In the genomic region with DNA sequence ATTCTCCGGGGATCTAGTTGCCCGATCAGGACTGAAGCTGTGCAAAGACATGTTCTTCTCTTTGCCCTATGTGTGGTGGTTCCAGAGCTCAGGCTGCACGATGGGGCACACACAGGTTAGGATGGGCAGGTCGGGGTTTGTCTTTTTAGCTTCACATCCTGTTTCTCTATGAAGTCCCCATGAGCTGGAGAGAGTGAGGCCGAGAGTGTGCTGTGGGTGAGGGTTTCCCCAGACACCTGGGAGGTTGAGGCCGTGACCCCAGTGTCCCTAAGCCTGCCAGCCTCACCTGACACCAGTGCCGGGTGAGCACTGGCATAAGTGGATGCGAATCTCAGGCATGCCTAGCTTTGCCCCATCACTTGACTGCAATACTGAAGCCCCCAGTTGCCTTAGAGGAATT, we compare ENCODE assay signal across 14 cellular contexts. TPM values are rescaled to one million over a fixed set of nuclear protein-coding genes. Genes with fewer than 3 reads are reported as not detected.
DNase-seq lines count a peak whose midpoint lies in the region; ATAC-seq and TF ChIP-seq lines count a peak whose summit lies in the region.
"Had no signal": no experiment of that assay in that cellular context is flagged by ENCODE, and none has a peak within 500 bp of the region (broad histone marks: within the 10 kb centered on the region; RNA-seq: fewer than 3 reads in every experiment).

No MANE protein-coding gene starts in this region.

- H3K36me3 ChIP-seq in GM06990 (ENCODE audit: control insufficient read depth, insufficient read depth, low read length) = no peaks in the 10 kb centered on the region
- H3K36me3 ChIP-seq: uterus had no signal

- ATAC-seq in GM19035 (IDR thresholded peaks at IDR 0.05; ENCODE audit: unreplicated experiment) = peak; percentile 93
- peak; percentile 95 for ATAC-seq in GM21723 (IDR thresholded peaks at IDR 0.05; ENCODE audit: unreplicated experiment)
- peak; percentile 61 for ATAC-seq in HG03139 (IDR thresholded peaks at IDR 0.05; ENCODE audit: unreplicated experiment)
- ATAC-seq in HG02623 (IDR thresholded peaks at IDR 0.05; ENCODE audit: unreplicated experiment) = no peak
- no peak for ATAC-seq in left ventricle myocardium superior
- ATAC-seq: activated naive CD4-positive, alpha-beta T cell treated with anti-CD3 and anti-CD28 coated beads, Interleukin-2, amount 50 U/mL, for 72 hours had no signal

- no peaks in the 10 kb centered on the region for H3K27me3 ChIP-seq in GM06990 (replicated peaks; ENCODE audit: control insufficient read depth, insufficient read depth, low read length)
- H3K27me3 ChIP-seq: uterus had no signal

- no peak overlapping the region for H3K4me3 ChIP-seq in GM06990 (replicated peaks; ENCODE audit: low read depth, low read length)
- H3K4me3 ChIP-seq: SK-N-MC, uterus had no signal

- DNase-seq in GM06990 (ENCODE audit: extremely low read depth, insufficient read length) (peak; percentile 48), left ventricle myocardium superior (no peak), ureter (ENCODE audit: low spot score) (no peak)
- no peak for DNase-seq in stimulated activated CD4-positive, alpha-beta T cell treated with anti-CD3 and anti-CD28 coated beads, Interleukin-1b, Interleukin-23, amount 100 ng/mL, for 48 hours
- DNase-seq: central memory CD4-positive, alpha-beta T cell; NCI-H2171 treated with DMSO at 0.1 percent for 48 hours; stimulated activated CD4-positive, alpha-beta T cell treated with anti-CD3 and anti-CD28 coated beads, Interleukin-2, amount 100 ng/mL, for 24 hours; uterus had no signal

- intact Hi-C loops in left ventricle myocardium superior (cut with micrococcal nuclease) = no loop called here

- no peak for TF ChIP-seq CTCF in GM06990 (IDR thresholded peaks at IDR 0.05; ENCODE audit: insufficient read depth, low read length, poor library complexity, severe bottlenecking)

RNA-seq across cellular contexts. Expression of a gene that starts 32.9 kb away (rescaled TPM):
- total RNA-seq in left ventricle myocardium superior (6.4 TPM), ureter (9.2 TPM)

Comparison
In these comparisons a context has a peak if more than half of its experiments do, and no peak if none do; other contexts are left out.
1. ATAC-seq: peak in GM19035 (single experiment), GM21723 (single experiment) and HG03139 (single experiment); none in HG02623 (single experiment) and left ventricle myocardium superior (single experiment).